Comparison of ENCODE assay signal across 8 cellular contexts in genomic region chr1:228100822-228101613, GRCh38. TPM values are rescaled to one million over a fixed set of nuclear protein-coding genes. Genes with fewer than 3 reads are reported as not detected.
DNase-seq lines count a peak whose midpoint lies in the region; FAIRE-seq and TF ChIP-seq lines count a peak whose summit lies in the region.

No MANE protein-coding gene starts in this region.

- H3K79me1 ChIP-seq in mesendoderm (ENCODE audit: low read length) = peaks cover 11% of the 10 kb centered on the region

- no peak overlapping the region for H3K56ac ChIP-seq in mesendoderm (ENCODE audit: low read length)

- intact Hi-C loops in activated CD4-positive, alpha-beta memory T cell treated with anti-CD3 and anti-CD28 coated beads for 36 hours (cut with micrococcal nuclease) = loop anchor here (5.0 kb wide), 1 partner anchor 1694 kb away; the partner anchor contains the start of gene PARP1
- intact Hi-C loops in kidney (cut with DNase I) = no loop called here

- H3K4ac ChIP-seq in mesendoderm (ENCODE audit: low read depth, low read length) = no peak overlapping the region

- POLR2A ChIA-PET in activated CD4-positive, alpha-beta memory T cell treated with anti-CD3 and anti-CD28 coated beads for 36 hours (lab: Charles Lee) = interaction anchor here (1.0 to 1.3 kb wide), 2 partner anchors 12 to 303 kb away, joined by 3 read pairs; no protein-coding TSS in a partner anchor

- H4K5ac ChIP-seq in mesendoderm (ENCODE audit: low read length) = no peak overlapping the region

- H2BK5ac ChIP-seq in mesendoderm (ENCODE audit: low read length) = no peak overlapping the region

- no peak overlapping the region for H4K8ac ChIP-seq in mesendoderm (ENCODE audit: low read depth, low read length)

- H3K27ac ChIP-seq in kidney (ENCODE audit: low read depth in 2 of 2, low read length in 2 of 2) (no peak overlapping the region), mesendoderm (ENCODE audit: low read depth, low read length) (no peak overlapping the region)

- peaks cover 24% of the 10 kb centered on the region for H3K4me1 Mint-ChIP-seq in activated CD4-positive, alpha-beta memory T cell treated with anti-CD3 and anti-CD28 coated beads for 36 hours (ENCODE audit: low read depth)

- no peak for FAIRE-seq in kidney (lab: Jason Lieb, UNC)

- WGBS in mesendoderm (ENCODE audit: extremely low coverage, insufficient coverage, low lambda C conversion rate) = no CpG with 5 or more reads among the region's 12 CpGs

- no peaks in the 10 kb centered on the region for H3K9me3 ChIP-seq in kidney (ENCODE audit: control insufficient read depth in 1 of 2, low read length in 2 of 2)

- CTCF ChIA-PET in activated CD4-positive, alpha-beta memory T cell treated with anti-CD3 and anti-CD28 coated beads for 36 hours (lab: Charles Lee) = interaction anchor here (1.2 kb wide), 1 partner anchor 11 kb away, joined by 10 read pairs; no protein-coding TSS in a partner anchor

- no peaks in the 10 kb centered on the region for H3K27me3 ChIP-seq in mesendoderm (ENCODE audit: insufficient read depth, low read length, poor library complexity)

- H3K4me3 ChIP-seq in kidney (ENCODE audit: low read length in 2 of 2) = peak overlapping the region in 1 of 2 donors; percentile 81
- no peak overlapping the region for H3K4me3 ChIP-seq in mesendoderm (ENCODE audit: low read length)

- peak overlapping the region; percentile 68 for H3K27ac Mint-ChIP-seq in activated CD4-positive, alpha-beta memory T cell treated with anti-CD3 and anti-CD28 coated beads for 36 hours

- peaks cover 21% of the 10 kb centered on the region for H3K36me3 Mint-ChIP-seq in activated CD4-positive, alpha-beta memory T cell treated with anti-CD3 and anti-CD28 coated beads for 36 hours

- H3K23ac ChIP-seq in mesendoderm (ENCODE audit: low read length) = no peak overlapping the region

- H3K36me3 ChIP-seq in kidney (ENCODE audit: control insufficient read depth in 1 of 2, insufficient read depth in 2 of 2, low read length in 2 of 2) (peaks cover 18 to 24% of the 10 kb centered on the region in 2 donors), mesendoderm (ENCODE audit: control insufficient read depth, insufficient read depth, low read length) (peaks cover 3% of the 10 kb centered on the region)

- no peaks in the 10 kb centered on the region for H3K27me3 Mint-ChIP-seq in activated CD4-positive, alpha-beta memory T cell treated with anti-CD3 and anti-CD28 coated beads for 36 hours

- H3K4me2 ChIP-seq in mesendoderm (ENCODE audit: low read length) = no peak overlapping the region

- no peaks in the 10 kb centered on the region for H3K9me3 Mint-ChIP-seq in activated CD4-positive, alpha-beta memory T cell treated with anti-CD3 and anti-CD28 coated beads for 36 hours

- H3K4me1 ChIP-seq in kidney (ENCODE audit: control insufficient read depth in 1 of 2, insufficient read depth in 1 of 2, low read depth in 1 of 2, low read length in 2 of 2) (peaks cover 4 to 7% of the 10 kb centered on the region in 2 donors), mesendoderm (ENCODE audit: control insufficient read depth, low read depth, low read length) (peaks cover 1% of the 10 kb centered on the region)

- H3K9ac ChIP-seq in kidney (ENCODE audit: low read length in 2 of 2) (peak overlapping the region in 1 of 2 donors; percentile 19), mesendoderm (ENCODE audit: low read length) (no peak overlapping the region)

- DNase-seq in 8988T = peak; percentile 31
- peak; percentile 20 for DNase-seq in GM10266 (ENCODE audit: extremely low spot score)
- DNase-seq in activated CD4-positive, alpha-beta memory T cell treated with anti-CD3 and anti-CD28 coated beads for 36 hours = no peak
- peak; percentile 73 for DNase-seq in kidney
- DNase-seq in mesendoderm = no peak
- no peak for DNase-seq in NOMO-1 treated with dmso at 0.1 percent for 144 hours (lab: John Stamatoyannopoulos, UW; ENCODE audit: unreplicated experiment)
- DNase-seq in stimulated activated CD4-positive, alpha-beta T cell treated with anti-CD3 and anti-CD28 coated beads, Interleukin-4, amount 100 ng/mL, for 1 hour = no peak
- DNase-seq in cortex of kidney (lab: John Stamatoyannopoulos, UW) = no peak

- no peak overlapping the region for H2BK120ac ChIP-seq in mesendoderm (ENCODE audit: low read depth, low read length)

- no peak overlapping the region for H2AK5ac ChIP-seq in mesendoderm (ENCODE audit: low read length)

- H3K4me3 Mint-ChIP-seq in activated CD4-positive, alpha-beta memory T cell treated with anti-CD3 and anti-CD28 coated beads for 36 hours = peak overlapping the region; percentile 68

- H3K79me2 ChIP-seq in mesendoderm (ENCODE audit: control insufficient read depth, insufficient read depth, low read length) = peaks cover 15% of the 10 kb centered on the region

- TF ChIP-seq CTCF in GM10266 (IDR thresholded peaks at IDR 0.05; ENCODE audit: control insufficient read depth, insufficient read depth, low read depth, missing control alignments) (no peak), kidney (IDR thresholded peaks at IDR 0.05; ENCODE audit: borderline replicate concordance, extremely low read depth, insufficient read depth) (no peak)

- H2BK15ac ChIP-seq in mesendoderm (replicated peaks; ENCODE audit: low read depth) = no peak overlapping the region

- H3K18ac ChIP-seq in mesendoderm (ENCODE audit: low read length) = no peak overlapping the region

RNA-seq across cellular contexts. Expression of gene C1orf35, which starts 2.1 kb away (rescaled TPM):
- 10 to 100 TPM; 21.9 to 22.1 TPM for total RNA-seq in activated CD4-positive, alpha-beta memory T cell treated with anti-CD3 and anti-CD28 coated beads for 36 hours
- 17.4 TPM for total RNA-seq in kidney
- 17.6 TPM for polyA plus RNA-seq in kidney (ENCODE audit: insufficient read depth, low read depth, low replicate concordance)
- 23.0 TPM for polyA plus RNA-seq in mesendoderm (2013, experiment 1 of 2)
- 22.1 TPM for polyA plus RNA-seq in mesendoderm (2013, experiment 2 of 2)

RNA-seq across cellular contexts. Expression of gene MRPL55, which starts 8.1 kb away (rescaled TPM):
- 10 to 100 TPM; 51.1 to 52.7 TPM for total RNA-seq in activated CD4-positive, alpha-beta memory T cell treated with anti-CD3 and anti-CD28 coated beads for 36 hours
- 37.8 TPM for total RNA-seq in kidney
- polyA plus RNA-seq in kidney (ENCODE audit: insufficient read depth, low read depth, low replicate concordance) = 141 TPM
- polyA plus RNA-seq in mesendoderm (2013, experiment 1 of 2) = 64.4 TPM
- polyA plus RNA-seq in mesendoderm (2013, experiment 2 of 2) = 65.3 TPM

RNA-seq across cellular contexts. Expression of gene ARF1, which starts 18.5 kb away (rescaled TPM):
- total RNA-seq in activated CD4-positive, alpha-beta memory T cell treated with anti-CD3 and anti-CD28 coated beads for 36 hours = 100 to 1,000 TPM; 346 to 355 TPM
- total RNA-seq in kidney = 383 TPM
- polyA plus RNA-seq in kidney (ENCODE audit: insufficient read depth, low read depth, low replicate concordance) = 398 TPM
- polyA plus RNA-seq in mesendoderm (2013, experiment 1 of 2) = 264 TPM
- 266 TPM for polyA plus RNA-seq in mesendoderm (2013, experiment 2 of 2)

RNA-seq across cellular contexts. Expression of gene GUK1, which starts 39.1 kb away (rescaled TPM):
- 100 to 1,000 TPM; 229 to 239 TPM for total RNA-seq in activated CD4-positive, alpha-beta memory T cell treated with anti-CD3 and anti-CD28 coated beads for 36 hours
- 221 TPM for total RNA-seq in kidney
- 410 TPM for polyA plus RNA-seq in kidney (ENCODE audit: insufficient read depth, low read depth, low replicate concordance)
- polyA plus RNA-seq in mesendoderm (2013, experiment 1 of 2) = 87.6 TPM
- polyA plus RNA-seq in mesendoderm (2013, experiment 2 of 2) = 89.9 TPM

RNA-seq across cellular contexts. Expression of gene GJC2, which starts 48.7 kb away (rescaled TPM):
- under 1 TPM; 0.41 to 0.57 TPM for total RNA-seq in activated CD4-positive, alpha-beta memory T cell treated with anti-CD3 and anti-CD28 coated beads for 36 hours
- total RNA-seq in kidney = 6.0 TPM
- polyA plus RNA-seq in kidney (ENCODE audit: insufficient read depth, low read depth, low replicate concordance) = 0.73 TPM
- polyA plus RNA-seq in mesendoderm (2013, experiment 1 of 2) = 0.18 TPM
- 0.25 TPM for polyA plus RNA-seq in mesendoderm (2013, experiment 2 of 2)

Comparison
In these comparisons a context has a peak if more than half of its experiments do, and no peak if none do; other contexts are left out.
1. DNase-seq: peak in 8988T (single experiment), GM10266 (single experiment) and kidney (single experiment); none in activated CD4-positive, alpha-beta memory T cell treated with anti-CD3 and anti-CD28 coated beads for 36 hours (single experiment), mesendoderm (single experiment), NOMO-1 treated with dmso at 0.1 percent for 144 hours (single experiment), stimulated activated CD4-positive, alpha-beta T cell treated with anti-CD3 and anti-CD28 coated beads, Interleukin-4, amount 100 ng/mL, for 1 hour (single experiment) and cortex of kidney (single experiment).